33 cellular contexts compared by ENCODE assay signal in genomic region chr11:68409748-68410344, GRCh38.
"Had no signal": no experiment of that assay in that cellular context is flagged by ENCODE, and none has a peak within 500 bp of the region (broad histone marks: within the 10 kb centered on the region; RNA-seq: fewer than 3 reads in every experiment).

No MANE protein-coding gene starts in this region.

- ATAC-seq: activated CD8-positive, alpha-beta T cell treated with anti-CD3 and anti-CD28 coated beads for 36 hours; activated T-cell treated with anti-CD3 and anti-CD28 coated beads, Interleukin-2, amount 50 U/mL, for 72 hours; activated T-helper 17 cell treated with anti-CD3 and anti-CD28 coated beads, Interleukin-2, amount 50 U/mL, for 72 hours; body of pancreas; PC-3 had no signal

- H3K4me1 Mint-ChIP-seq: activated CD4-positive, alpha-beta T cell treated with anti-CD3 and anti-CD28 coated beads, Interleukin-2, amount 10 ng/mL, durations not matched to agents 24 days and 14 days; activated naive CD4-positive, alpha-beta T cell treated with anti-CD3 and anti-CD28 coated beads, Interleukin-2, amount 50 U/mL, for 24 hours; activated naive CD8-positive, alpha-beta T cell treated with anti-CD3 and anti-CD28 coated beads, Interleukin-2, amount 10 ng/mL, durations not matched to agents 7 days and 5 days; activated T-helper 17 cell treated with anti-CD3 and anti-CD28 coated beads, Interleukin-2, amount 50 U/mL, for 72 hours had no signal

- H3K27me3 Mint-ChIP-seq: activated CD4-positive, alpha-beta T cell treated with anti-CD3 and anti-CD28 coated beads, Interleukin-2, amount 10 ng/mL, durations not matched to agents 24 days and 14 days; activated CD8-positive, alpha-beta T cell treated with anti-CD3 and anti-CD28 coated beads for 36 hours; activated naive CD4-positive, alpha-beta T cell treated with anti-CD3 and anti-CD28 coated beads, Interleukin-2, amount 50 U/mL, for 24 hours; activated naive CD8-positive, alpha-beta T cell treated with anti-CD3 and anti-CD28 coated beads, Interleukin-2, amount 10 ng/mL, durations not matched to agents 7 days and 5 days; activated T-helper 17 cell treated with anti-CD3 and anti-CD28 coated beads, Interleukin-2, amount 50 U/mL, for 72 hours had no signal

- H3K4me1 ChIP-seq: body of pancreas, breast epithelium had no signal

- H3K9me3 ChIP-seq: body of pancreas, breast epithelium, MG63, SJCRH30 had no signal

- H3K4me3 Mint-ChIP-seq: activated CD4-positive, alpha-beta T cell treated with anti-CD3 and anti-CD28 coated beads, Interleukin-2, amount 10 ng/mL, durations not matched to agents 24 days and 14 days; activated CD8-positive, alpha-beta T cell treated with anti-CD3 and anti-CD28 coated beads for 36 hours; activated naive CD4-positive, alpha-beta T cell treated with anti-CD3 and anti-CD28 coated beads, Interleukin-2, amount 50 U/mL, for 24 hours; activated naive CD8-positive, alpha-beta T cell treated with anti-CD3 and anti-CD28 coated beads, Interleukin-2, amount 10 ng/mL, durations not matched to agents 7 days and 5 days; activated T-cell treated with anti-CD3 and anti-CD28 coated beads, Interleukin-2, amount 50 U/mL, for 72 hours; activated T-helper 17 cell treated with anti-CD3 and anti-CD28 coated beads, Interleukin-2, amount 50 U/mL, for 72 hours had no signal

- H3K27ac Mint-ChIP-seq: activated CD4-positive, alpha-beta T cell treated with anti-CD3 and anti-CD28 coated beads, Interleukin-2, amount 10 ng/mL, durations not matched to agents 24 days and 14 days; activated CD8-positive, alpha-beta T cell treated with anti-CD3 and anti-CD28 coated beads for 36 hours; activated naive CD4-positive, alpha-beta T cell treated with anti-CD3 and anti-CD28 coated beads, Interleukin-2, amount 50 U/mL, for 24 hours; activated naive CD8-positive, alpha-beta T cell treated with anti-CD3 and anti-CD28 coated beads, Interleukin-2, amount 10 ng/mL, durations not matched to agents 7 days and 5 days; activated T-cell treated with anti-CD3 and anti-CD28 coated beads, Interleukin-2, amount 50 U/mL, for 72 hours; activated T-helper 17 cell treated with anti-CD3 and anti-CD28 coated beads, Interleukin-2, amount 50 U/mL, for 72 hours had no signal

- H3K27ac ChIP-seq: body of pancreas, breast epithelium, RWPE1, SK-N-MC had no signal

- H3K9me3 Mint-ChIP-seq: activated CD4-positive, alpha-beta T cell treated with anti-CD3 and anti-CD28 coated beads, Interleukin-2, amount 10 ng/mL, durations not matched to agents 24 days and 14 days; activated CD8-positive, alpha-beta T cell treated with anti-CD3 and anti-CD28 coated beads for 36 hours; activated naive CD4-positive, alpha-beta T cell treated with anti-CD3 and anti-CD28 coated beads, Interleukin-2, amount 50 U/mL, for 24 hours; activated naive CD8-positive, alpha-beta T cell treated with anti-CD3 and anti-CD28 coated beads, Interleukin-2, amount 10 ng/mL, durations not matched to agents 7 days and 5 days; activated T-cell treated with anti-CD3 and anti-CD28 coated beads, Interleukin-2, amount 50 U/mL, for 72 hours; activated T-helper 17 cell treated with anti-CD3 and anti-CD28 coated beads, Interleukin-2, amount 50 U/mL, for 72 hours had no signal

- DNase-seq: activated CD4-positive, alpha-beta T cell treated with anti-CD3 and anti-CD28 coated beads, Interleukin-2, amount 10 ng/mL, durations not matched to agents 24 days and 14 days; activated CD4-positive, alpha-beta T cell treated with anti-CD3 and anti-CD28 coated beads, Interleukin-2, amount 50 U/mL, for 4 hours; activated CD8-positive, alpha-beta T cell treated with anti-CD3 and anti-CD28 coated beads for 36 hours; activated effector memory CD4-positive, alpha-beta T cell treated with anti-CD3 and anti-CD28 coated beads, Interleukin-2, amount 50 U/mL, for 16 hours; activated naive CD4-positive, alpha-beta T cell; activated naive CD8-positive, alpha-beta T cell treated with anti-CD3 and anti-CD28 coated beads, Interleukin-2, amount 10 ng/mL, durations not matched to agents 7 days and 5 days; activated T-cell treated with anti-CD3 and anti-CD28 coated beads, Interleukin-2, amount 50 U/mL, for 1 hour; activated T-cell treated with anti-CD3 and anti-CD28 coated beads, Interleukin-2, amount 50 U/mL, for 72 hours; body of pancreas; caudate nucleus; Kasumi-1; KG1; MG63; NCI-H1048; NCI-H1105 treated with DMSO at 0.1 percent for 48 hours; NCI-H1436 treated with DMSO at 0.1 percent for 48 hours; NCI-H1694 treated with DMSO at 0.1 percent for 48 hours; NCI-H2029; NCI-H2107; NCI-H2171; NCI-H510A; NCI-H526; NCI-H748 treated with DMSO at 0.1 percent for 48 hours; NK-92 treated with Interleukin-12 subunit alpha and Interleukin-12 subunit beta, amount 100 ng/mL, for 24 hours; PC-3; SHP77; SJCRH30; T1000 had no signal

- H3K4me3 ChIP-seq: body of pancreas, breast epithelium, MG63, SJCRH30, SK-N-MC had no signal

- H3K27me3 ChIP-seq: body of pancreas, breast epithelium, MG63, SJCRH30 had no signal
